Comparison of ENCODE assay signal across 13 cellular contexts in genomic region chr1:183159960-183160359, GRCh38. TPM values are rescaled to one million over a fixed set of nuclear protein-coding genes. Genes with fewer than 3 reads are reported as not detected.
DNase-seq lines count a peak whose midpoint lies in the region; ATAC-seq and TF ChIP-seq lines count a peak whose summit lies in the region.
"Had no signal": no experiment of that assay in that cellular context is flagged by ENCODE, and none has a peak within 500 bp of the region (broad histone marks: within the 10 kb centered on the region; RNA-seq: fewer than 3 reads in every experiment).

No MANE protein-coding gene starts in this region.

- H3K4me1 ChIP-seq in GM23248 (ENCODE audit: insufficient read depth) (peaks cover 42% of the 10 kb centered on the region), prostate gland (replicated peaks) (no peaks in the 10 kb centered on the region)
- H3K4me1 ChIP-seq: gastroesophageal sphincter, spleen had no signal

- H3K9ac ChIP-seq in GM23248 = no peak overlapping the region

- no peak for ATAC-seq in GM19351 (IDR thresholded peaks at IDR 0.05; ENCODE audit: unreplicated experiment)
- ATAC-seq in GM21423 (IDR thresholded peaks at IDR 0.05; ENCODE audit: unreplicated experiment) = no peak
- ATAC-seq: gastroesophageal sphincter; stimulated activated memory B cell treated with anti-CD40 and anti-IgM and Interleukin-4, amounts not matched to agents 10 μg/mL and 1 μg/mL and 100 μg/mL, for 72 hours had no signal

- no peaks in the 10 kb centered on the region for H4K20me1 ChIP-seq in GM23248 (ENCODE audit: insufficient read depth)

- H3K4me2 ChIP-seq in GM23248 (ENCODE audit: unreplicated experiment) = no peak overlapping the region

- peaks cover 38% of the 10 kb centered on the region for H3F3A ChIP-seq in GM23248 (ENCODE audit: insufficient read depth)

- H3K4me3 ChIP-seq in GM23248 = no peak overlapping the region
- H3K4me3 ChIP-seq in prostate gland = no peak overlapping the region
- H3K4me3 ChIP-seq: gastroesophageal sphincter, spleen had no signal

- intact Hi-C loops in prostate gland (cut with DNase I) = no loop called here

- no peaks in the 10 kb centered on the region for H3K79me2 ChIP-seq in GM23248 (ENCODE audit: insufficient read depth)

- H3K36me3 ChIP-seq in GM23248 (ENCODE audit: low read depth) (no peaks in the 10 kb centered on the region), prostate gland (no peaks in the 10 kb centered on the region)
- H3K36me3 ChIP-seq: gastroesophageal sphincter, spleen had no signal

- TF ChIP-seq CTCF in prostate gland (IDR thresholded peaks at IDR 0.05) = peak in 1 of 4 experiments; percentile 10

- H3K27me3 ChIP-seq in GM23248 (replicated peaks; ENCODE audit: insufficient read depth) = no peaks in the 10 kb centered on the region
- H3K27me3 ChIP-seq in prostate gland (replicated peaks; ENCODE audit: insufficient read depth) = no peaks in the 10 kb centered on the region
- H3K27me3 ChIP-seq: gastroesophageal sphincter had no signal

- no peaks in the 10 kb centered on the region for H3K9me2 ChIP-seq in GM23248 (ENCODE audit: insufficient read depth)

- no peak for TF ChIP-seq POLR2A in prostate gland (IDR thresholded peaks at IDR 0.05)

- H3K9me3 ChIP-seq in GM23248 (ENCODE audit: low read depth) (no peaks in the 10 kb centered on the region), prostate gland (no peaks in the 10 kb centered on the region)
- H3K9me3 ChIP-seq: gastroesophageal sphincter, spleen had no signal

- WGBS in GM23248 (ENCODE audit: low coverage in 1 of 2, low lambda C conversion rate in 2 of 2, missing lambda C conversion rate in 2 of 2), 2 experiments = 87 to 88% methylated on average over 9 of the region's 9 CpGs
- WGBS in prostate gland = 46% methylated on average over 9 of the region's 9 CpGs

- no peak overlapping the region for H2AFZ ChIP-seq in GM23248

- H3K27ac ChIP-seq in GM23248 (no peak overlapping the region), epithelial cell of prostate (peak overlapping the region; percentile 99), prostate gland (peak overlapping the region in 1 of 2 donors; percentile 36)
- H3K27ac ChIP-seq: gastroesophageal sphincter, spleen had no signal

- peak; percentile 54 for DNase-seq in GM23248
- DNase-seq in NCI-H526 treated with DMSO at 0.1 percent for 48 hours (lab: John Stamatoyannopoulos, UW) = peak; percentile 71
- peak; percentile 100 for DNase-seq in epithelial cell of prostate (ENCODE audit: low read depth, low spot score)
- DNase-seq in prostate gland (ENCODE audit: low spot score) = peak; percentile 93
- no peak for DNase-seq in activated effector memory CD4-positive, alpha-beta T cell treated with Interleukin-2 at 50 U/mL for 16 hours
- DNase-seq in stimulated activated CD4-positive, alpha-beta T cell treated with anti-CD3 and anti-CD28 coated beads, Interleukin-4, amount 100 ng/mL, for 24 hours = no peak
- DNase-seq: activated T-cell treated with anti-CD3 and anti-CD28 coated beads for 4 hours, NCI-H524 treated with DMSO at 0.1 percent for 48 hours, spleen had no signal

- in situ Hi-C loops in GM23248 (cut with MboI) = no loop called here

RNA-seq across cellular contexts. Expression of gene LAMC2, which starts 26.1 kb away (rescaled TPM):
- 1.9 and 2.4 TPM in 2 replicates for total RNA-seq in GM23248 (2014; rRNA removed; shearing (Covaris generic))
- polyA plus RNA-seq in GM23248 (2016; fragmentation: Nextera tagmentation; extraction: Ambion mirVana) = 2.7 and 3.2 TPM in 2 replicates
- total RNA-seq in prostate gland = 10 to 100 TPM in 1 of 2 donors, 1 to 10 TPM in 1; 9.3 to 11.6 TPM

Comparison
In these comparisons a context has a peak if more than half of its experiments do, and no peak if none do; other contexts are left out.
1. DNase-seq: peak in GM23248 (single experiment), NCI-H526 treated with DMSO at 0.1 percent for 48 hours (single experiment), epithelial cell of prostate (single experiment) and prostate gland (single experiment); none in activated effector memory CD4-positive, alpha-beta T cell treated with Interleukin-2 at 50 U/mL for 16 hours (single experiment) and stimulated activated CD4-positive, alpha-beta T cell treated with anti-CD3 and anti-CD28 coated beads, Interleukin-4, amount 100 ng/mL, for 24 hours (single experiment).